Comparison of ENCODE assay signal across 8 cellular contexts in genomic region chr20:58651823-58652605, GRCh38. TPM values are rescaled to one million over a fixed set of nuclear protein-coding genes. Genes with fewer than 3 reads are reported as not detected.
DNase-seq lines count a peak whose midpoint lies in the region; ATAC-seq and TF ChIP-seq lines count a peak whose summit lies in the region.

No MANE protein-coding gene starts in this region.

- H3K4me3 ChIP-seq in heart right ventricle (peak overlapping the region; percentile 75 to 99 (median 95)), parathyroid adenoma (ENCODE audit: low read depth, low read length) (peak overlapping the region; percentile 85)

- 1% methylated on average over 37 of the region's 37 CpGs for WGBS in heart right ventricle, 2 donors

- ATAC-seq in GM21381 (IDR thresholded peaks at IDR 0.05; ENCODE audit: unreplicated experiment) (peak; percentile 40), heart right ventricle (peak in 5 of 8 donors; percentile 16 to 69 (median 54)), HG02938 (IDR thresholded peaks at IDR 0.05; ENCODE audit: unreplicated experiment) (no peak)

- TF ChIP-seq CTCF in heart right ventricle (IDR thresholded peaks at IDR 0.05) (no peak), parathyroid adenoma (IDR thresholded peaks at IDR 0.05) (no peak)

- H3K4me1 ChIP-seq in heart right ventricle (peaks cover under 1 to 66% (median 52%) of the 10 kb centered on the region in 9 donors), parathyroid adenoma (peaks cover 9% of the 10 kb centered on the region)

- peaks cover 28% of the 10 kb centered on the region for H3K79me2 ChIP-seq in parathyroid adenoma

- H3K27ac ChIP-seq in heart right ventricle (peak overlapping the region; percentile 56 to 98 (median 94)), parathyroid adenoma (peak overlapping the region; percentile 89)

- peak overlapping the region; percentile 65 for H3K9ac ChIP-seq in parathyroid adenoma

- H3K9me3 ChIP-seq in heart right ventricle (no peaks in the 10 kb centered on the region), parathyroid adenoma (ENCODE audit: control insufficient read depth, low read length) (no peaks in the 10 kb centered on the region)

- H2AFZ ChIP-seq in parathyroid adenoma = peak overlapping the region; percentile 98

- peaks cover 0 to 3% (median 0%) of the 10 kb centered on the region in 9 donors for H3K36me3 ChIP-seq in heart right ventricle
- no peaks in the 10 kb centered on the region for H3K36me3 ChIP-seq in parathyroid adenoma (ENCODE audit: control insufficient read depth, insufficient read depth, low read length)

- intact Hi-C loops in heart right ventricle (cut with DNase I) = loop anchor here in 6 of 10 donors (1.0 to 10.0 kb wide), 13 partner anchors 9 to 573 kb away; partner anchors contain the start of genes NPEPL1 (in 4 of the 6), GNAS (in 2 of the 6), GNAS-AS1 (in 2 of the 6) and ATP5F1E (in 1 of the 6)

- H3K27me3 ChIP-seq in heart right ventricle = no peaks in the 10 kb centered on the region
- H3K27me3 ChIP-seq in parathyroid adenoma (ENCODE audit: control insufficient read depth, insufficient read depth, low read length) = no peaks in the 10 kb centered on the region

- H3K4me2 ChIP-seq in parathyroid adenoma (ENCODE audit: low read length) = peak overlapping the region; percentile 98

- peak; percentile 67 for DNase-seq in D341Med (ENCODE audit: low spot score)
- DNase-seq in HuH-7.5 (ENCODE audit: low spot score) = peak; percentile 72
- peak; percentile 58 for DNase-seq in T follicular helper cell (ENCODE audit: low read depth)
- DNase-seq in amygdala (lab: John Stamatoyannopoulos, UW) = peak in 43 of 56 donors; percentile 14 to 72 (median 32)
- DNase-seq in heart right ventricle = peak; percentile 34 to 40

RNA-seq across cellular contexts. Expression of gene STX16, which starts 0.9 kb away (rescaled TPM):
- total RNA-seq in heart right ventricle = 10 to 100 TPM; 25.3 to 33.9 (median 27.0) TPM
- polyA plus RNA-seq in heart right ventricle = 10 to 100 TPM; 17.1 to 57.6 TPM

RNA-seq across cellular contexts. Expression of gene NPEPL1, which starts 40.6 kb away (rescaled TPM):
- 10 to 100 TPM; 23.1 to 35.9 (median 29.9) TPM for total RNA-seq in heart right ventricle
- polyA plus RNA-seq in heart right ventricle = 10 to 100 TPM; 16.7 to 46.7 TPM
